34 cellular contexts compared by ENCODE assay signal in genomic region chr1:247506831-247507230, GRCh38. TPM values are rescaled to one million over a fixed set of nuclear protein-coding genes. Genes with fewer than 3 reads are reported as not detected.
"Had no signal": no experiment of that assay in that cellular context is flagged by ENCODE, and none has a peak within 500 bp of the region (broad histone marks: within the 10 kb centered on the region; RNA-seq: fewer than 3 reads in every experiment).

No MANE protein-coding gene starts in this region.

- H3K36me3 ChIP-seq: esophagus squamous epithelium, gastrocnemius medialis, heart right ventricle, left lung, lower lobe of right lung had no signal

- H3K27me3 ChIP-seq: esophagus squamous epithelium, gastrocnemius medialis, heart right ventricle, left lung had no signal

- H3K9me3 ChIP-seq: esophagus squamous epithelium, gastrocnemius medialis, heart right ventricle, left lung, lower lobe of right lung, mucosa of descending colon had no signal

- FAIRE-seq: endometrium, islet of Langerhans, keratinocyte had no signal

- H3K4me3 ChIP-seq: coronary artery, esophagus squamous epithelium, gastrocnemius medialis, heart right ventricle, left lung, lower lobe of right lung, mucosa of descending colon had no signal

- DNase-seq: effector CD8-positive, alpha-beta T cell; effector memory CD8-positive, alpha-beta T cell; endodermal cell; erythroblast; esophagus squamous epithelium; foreskin fibroblast; foreskin melanocyte; gastrocnemius medialis; glutamatergic neuron; head of caudate nucleus; heart right ventricle; hippocampal formation; left cardiac atrium; left lung; left ventricle myocardium superior; lower lobe of right lung; mesenchymal stem cell; mucosa of descending colon; naive B cell; naive thymus-derived CD8-positive, alpha-beta T cell had no signal

- H3K4me1 ChIP-seq: esophagus squamous epithelium, gastrocnemius medialis, heart right ventricle, left lung, lower lobe of right lung had no signal

- ATAC-seq: effector memory CD8-positive, alpha-beta T cell; esophagus mucosa; gastrocnemius medialis; heart right ventricle; left cardiac atrium; left lung; left ventricle myocardium superior; lower lobe of right lung; mucosa of descending colon; naive thymus-derived CD8-positive, alpha-beta T cell had no signal

- H3K27ac ChIP-seq: coronary artery, epithelial cell of prostate, esophagus squamous epithelium, gastrocnemius medialis, heart right ventricle, left lung, lower lobe of right lung had no signal

RNA-seq across cellular contexts. Expression of gene OR2C3, which starts 29.4 kb away (rescaled TPM):
- total RNA-seq: dermis microvascular lymphatic vessel endothelial cell; endodermal cell; esophagus mucosa; esophagus squamous epithelium; gastrocnemius medialis; glomerular endothelial cell; left cardiac atrium; left lung; left ventricle myocardium superior; lower leg skin; lung microvascular endothelial cell; mesothelial cell of epicardium; mucosa of descending colon; myocyte; naive thymus-derived CD8-positive, alpha-beta T cell had no signal
- polyA plus RNA-seq: keratinocyte; naive thymus-derived CD8-positive, alpha-beta T cell had no signal

RNA-seq across cellular contexts. Expression of gene GCSAML, which starts 42.1 kb away (rescaled TPM):
- total RNA-seq: dermis microvascular lymphatic vessel endothelial cell, endodermal cell, esophagus mucosa, glomerular endothelial cell, left ventricle myocardium superior, lung microvascular endothelial cell, mesothelial cell of epicardium, myocyte had no signal
- polyA plus RNA-seq: keratinocyte; naive thymus-derived CD8-positive, alpha-beta T cell had no signal

RNA-seq across cellular contexts. Expression of gene OR2B11, which starts 48.9 kb away (rescaled TPM):
- total RNA-seq: dermis microvascular lymphatic vessel endothelial cell; endodermal cell; esophagus mucosa; esophagus squamous epithelium; gastrocnemius medialis; glomerular endothelial cell; heart right ventricle; kidney epithelial cell; left cardiac atrium; left lung; left ventricle myocardium superior; lower leg skin; lower lobe of right lung; lung microvascular endothelial cell; mesenteric fat pad; mesothelial cell of epicardium; mucosa of descending colon; myocyte; naive thymus-derived CD8-positive, alpha-beta T cell had no signal
- polyA plus RNA-seq: heart right ventricle; keratinocyte; naive thymus-derived CD8-positive, alpha-beta T cell had no signal
